In the genomic region with DNA sequence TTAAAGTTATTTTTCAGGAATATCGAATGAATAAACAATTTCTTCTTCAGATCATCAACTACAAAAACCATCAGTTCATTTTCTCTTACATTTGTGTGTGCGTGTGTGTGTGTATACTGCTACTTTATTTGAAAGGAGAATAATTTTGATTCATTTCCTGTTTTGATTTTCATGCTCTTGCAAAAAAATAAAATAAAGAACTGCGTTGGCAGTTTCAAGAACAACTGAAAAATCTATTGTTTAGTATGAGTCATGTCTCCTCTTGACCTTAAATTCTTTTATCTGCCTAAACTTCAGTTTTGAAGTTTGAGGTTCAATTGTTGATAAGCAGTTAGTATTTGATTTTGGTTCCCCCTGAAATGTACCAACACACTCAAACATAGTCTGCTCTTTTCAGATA, we compare ENCODE assay signal across 14 cellular contexts.
"Had no signal": no experiment of that assay in that cellular context is flagged by ENCODE, and none has a peak within 500 bp of the region (broad histone marks: within the 10 kb centered on the region; RNA-seq: fewer than 3 reads in every experiment).

No MANE protein-coding gene starts in this region.

- H3K27me3 ChIP-seq: heart left ventricle, right atrium auricular region had no signal

- DNase-seq: erythroblast; foreskin melanocyte; heart left ventricle; hippocampal formation; kidney glomerular epithelial cell; mucosa of descending colon; naive thymus-derived CD8-positive, alpha-beta T cell; posterior cingulate gyrus; small intestine; stimulated activated CD4-positive, alpha-beta T cell treated with anti-CD3 and anti-CD28 coated beads, Interleukin-2, amount 100 ng/mL, for 48 hours; stimulated activated naive CD4-positive, alpha-beta T cell treated with Interleukin-2 at 50 U/mL for 16 hours; trophoblast cell had no signal

- H3K9me3 ChIP-seq: heart left ventricle, mucosa of descending colon, right atrium auricular region had no signal

- H3K36me3 Mint-ChIP-seq: naive thymus-derived CD8-positive, alpha-beta T cell had no signal

- H3K4me3 Mint-ChIP-seq: naive thymus-derived CD8-positive, alpha-beta T cell; neural crest cell had no signal

- H3K27ac ChIP-seq: heart left ventricle, right atrium auricular region had no signal

- H3K36me3 ChIP-seq: heart left ventricle, right atrium auricular region had no signal

- H3K4me1 ChIP-seq: right atrium auricular region had no signal

- ATAC-seq: heart left ventricle; mucosa of descending colon; naive thymus-derived CD8-positive, alpha-beta T cell had no signal

- H3K4me3 ChIP-seq: heart left ventricle, mucosa of descending colon, right atrium auricular region had no signal

- H3K27ac Mint-ChIP-seq: naive thymus-derived CD8-positive, alpha-beta T cell had no signal

- H3K9me3 Mint-ChIP-seq: naive thymus-derived CD8-positive, alpha-beta T cell; neural crest cell had no signal
